7 cellular contexts compared by ENCODE assay signal in genomic region chr7:24401628-24402593, GRCh38.
DNase-seq lines count a peak whose midpoint lies in the region; ATAC-seq and TF ChIP-seq lines count a peak whose summit lies in the region.

No MANE protein-coding gene starts in this region.

- H3K4me3 ChIP-seq in gastroesophageal sphincter: no peak overlapping the region

- ATAC-seq in HG02973 (IDR thresholded peaks at IDR 0.05; ENCODE audit: unreplicated experiment) (peak; percentile 53), gastroesophageal sphincter (no peak), GM18519 (IDR thresholded peaks at IDR 0.05; ENCODE audit: low FRiP score, unreplicated experiment) (no peak)

- H3K27me3 ChIP-seq in gastroesophageal sphincter: no peaks in the 10 kb centered on the region

- H3K4me1 ChIP-seq in gastroesophageal sphincter: no peaks in the 10 kb centered on the region

- 22 to 28% methylated on average over 7 to 12 of the region's 15 CpGs for WGBS in gastroesophageal sphincter (ENCODE audit: low coverage in 1 of 2), 2 donors

- no peak overlapping the region for H3K27ac ChIP-seq in gastroesophageal sphincter

- peak; percentile 27 for DNase-seq in GM10266 (ENCODE audit: extremely low spot score)
- DNase-seq in RPMI8226: peak; percentile 46
- peak; percentile 67 for DNase-seq in superior temporal gyrus (ENCODE audit: extremely low spot score)
- no peak for DNase-seq in T-helper 9 cell

- no peak for TF ChIP-seq EP300 in gastroesophageal sphincter (IDR thresholded peaks at IDR 0.05)

- peak; percentile 47 for TF ChIP-seq CTCF in GM10266 (IDR thresholded peaks at IDR 0.05; ENCODE audit: control insufficient read depth, insufficient read depth, low read depth, missing control alignments)
- peak in 3 of 4 experiments; percentile 25 to 51 (median 44) for TF ChIP-seq CTCF in gastroesophageal sphincter (IDR thresholded peaks at IDR 0.05)

- H3K9me3 ChIP-seq in gastroesophageal sphincter: no peaks in the 10 kb centered on the region

- no peaks in the 10 kb centered on the region for H3K36me3 ChIP-seq in gastroesophageal sphincter

- TF ChIP-seq POLR2A in gastroesophageal sphincter (IDR thresholded peaks at IDR 0.05): no peak
